In the genomic region with DNA sequence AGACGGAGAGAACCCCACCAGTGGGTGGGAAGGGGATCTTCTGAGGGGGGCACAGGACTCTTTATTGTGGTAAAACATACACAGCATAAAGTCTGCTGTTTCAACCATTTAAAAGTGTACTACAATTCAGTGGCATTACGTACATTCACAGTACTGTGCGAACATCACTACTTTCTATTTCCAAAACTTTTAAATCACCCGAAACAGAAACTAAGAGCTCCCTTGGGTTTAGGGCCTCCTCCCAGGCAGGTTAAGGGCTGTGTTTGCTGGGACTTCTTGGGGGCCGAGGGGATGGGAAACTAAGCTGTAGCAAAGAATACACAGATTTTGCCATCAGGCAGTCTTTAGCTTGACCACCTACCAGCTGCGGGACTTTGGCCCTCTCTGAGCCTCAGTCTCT, we compare ENCODE assay signal across 1 cellular context.
TF ChIP-seq lines count a peak whose summit lies in the region.

No MANE protein-coding gene starts in this region.

TF ChIP-seq in GM23338, 12 proteins besides CTCF, POLR2A, EP300 and RAD21 (continued from another document):
- TF ChIP-seq, protein P1, sequence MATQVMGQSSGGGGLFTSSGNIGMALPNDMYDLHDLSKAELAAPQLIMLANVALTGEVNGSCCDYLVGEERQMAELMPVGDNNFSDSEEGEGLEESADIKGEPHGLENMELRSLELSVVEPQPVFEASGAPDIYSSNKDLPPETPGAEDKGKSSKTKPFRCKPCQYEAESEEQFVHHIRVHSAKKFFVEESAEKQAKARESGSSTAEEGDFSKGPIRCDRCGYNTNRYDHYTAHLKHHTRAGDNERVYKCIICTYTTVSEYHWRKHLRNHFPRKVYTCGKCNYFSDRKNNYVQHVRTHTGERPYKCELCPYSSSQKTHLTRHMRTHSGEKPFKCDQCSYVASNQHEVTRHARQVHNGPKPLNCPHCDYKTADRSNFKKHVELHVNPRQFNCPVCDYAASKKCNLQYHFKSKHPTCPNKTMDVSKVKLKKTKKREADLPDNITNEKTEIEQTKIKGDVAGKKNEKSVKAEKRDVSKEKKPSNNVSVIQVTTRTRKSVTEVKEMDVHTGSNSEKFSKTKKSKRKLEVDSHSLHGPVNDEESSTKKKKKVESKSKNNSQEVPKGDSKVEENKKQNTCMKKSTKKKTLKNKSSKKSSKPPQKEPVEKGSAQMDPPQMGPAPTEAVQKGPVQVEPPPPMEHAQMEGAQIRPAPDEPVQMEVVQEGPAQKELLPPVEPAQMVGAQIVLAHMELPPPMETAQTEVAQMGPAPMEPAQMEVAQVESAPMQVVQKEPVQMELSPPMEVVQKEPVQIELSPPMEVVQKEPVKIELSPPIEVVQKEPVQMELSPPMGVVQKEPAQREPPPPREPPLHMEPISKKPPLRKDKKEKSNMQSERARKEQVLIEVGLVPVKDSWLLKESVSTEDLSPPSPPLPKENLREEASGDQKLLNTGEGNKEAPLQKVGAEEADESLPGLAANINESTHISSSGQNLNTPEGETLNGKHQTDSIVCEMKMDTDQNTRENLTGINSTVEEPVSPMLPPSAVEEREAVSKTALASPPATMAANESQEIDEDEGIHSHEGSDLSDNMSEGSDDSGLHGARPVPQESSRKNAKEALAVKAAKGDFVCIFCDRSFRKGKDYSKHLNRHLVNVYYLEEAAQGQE (IDR thresholded peaks at IDR 0.05; ENCODE audit: unreplicated experiment): no peak
- no peak for TF ChIP-seq EZH2 (IDR thresholded peaks at IDR 0.05; ENCODE audit: low read depth, unreplicated experiment)
- TF ChIP-seq, protein P2, sequence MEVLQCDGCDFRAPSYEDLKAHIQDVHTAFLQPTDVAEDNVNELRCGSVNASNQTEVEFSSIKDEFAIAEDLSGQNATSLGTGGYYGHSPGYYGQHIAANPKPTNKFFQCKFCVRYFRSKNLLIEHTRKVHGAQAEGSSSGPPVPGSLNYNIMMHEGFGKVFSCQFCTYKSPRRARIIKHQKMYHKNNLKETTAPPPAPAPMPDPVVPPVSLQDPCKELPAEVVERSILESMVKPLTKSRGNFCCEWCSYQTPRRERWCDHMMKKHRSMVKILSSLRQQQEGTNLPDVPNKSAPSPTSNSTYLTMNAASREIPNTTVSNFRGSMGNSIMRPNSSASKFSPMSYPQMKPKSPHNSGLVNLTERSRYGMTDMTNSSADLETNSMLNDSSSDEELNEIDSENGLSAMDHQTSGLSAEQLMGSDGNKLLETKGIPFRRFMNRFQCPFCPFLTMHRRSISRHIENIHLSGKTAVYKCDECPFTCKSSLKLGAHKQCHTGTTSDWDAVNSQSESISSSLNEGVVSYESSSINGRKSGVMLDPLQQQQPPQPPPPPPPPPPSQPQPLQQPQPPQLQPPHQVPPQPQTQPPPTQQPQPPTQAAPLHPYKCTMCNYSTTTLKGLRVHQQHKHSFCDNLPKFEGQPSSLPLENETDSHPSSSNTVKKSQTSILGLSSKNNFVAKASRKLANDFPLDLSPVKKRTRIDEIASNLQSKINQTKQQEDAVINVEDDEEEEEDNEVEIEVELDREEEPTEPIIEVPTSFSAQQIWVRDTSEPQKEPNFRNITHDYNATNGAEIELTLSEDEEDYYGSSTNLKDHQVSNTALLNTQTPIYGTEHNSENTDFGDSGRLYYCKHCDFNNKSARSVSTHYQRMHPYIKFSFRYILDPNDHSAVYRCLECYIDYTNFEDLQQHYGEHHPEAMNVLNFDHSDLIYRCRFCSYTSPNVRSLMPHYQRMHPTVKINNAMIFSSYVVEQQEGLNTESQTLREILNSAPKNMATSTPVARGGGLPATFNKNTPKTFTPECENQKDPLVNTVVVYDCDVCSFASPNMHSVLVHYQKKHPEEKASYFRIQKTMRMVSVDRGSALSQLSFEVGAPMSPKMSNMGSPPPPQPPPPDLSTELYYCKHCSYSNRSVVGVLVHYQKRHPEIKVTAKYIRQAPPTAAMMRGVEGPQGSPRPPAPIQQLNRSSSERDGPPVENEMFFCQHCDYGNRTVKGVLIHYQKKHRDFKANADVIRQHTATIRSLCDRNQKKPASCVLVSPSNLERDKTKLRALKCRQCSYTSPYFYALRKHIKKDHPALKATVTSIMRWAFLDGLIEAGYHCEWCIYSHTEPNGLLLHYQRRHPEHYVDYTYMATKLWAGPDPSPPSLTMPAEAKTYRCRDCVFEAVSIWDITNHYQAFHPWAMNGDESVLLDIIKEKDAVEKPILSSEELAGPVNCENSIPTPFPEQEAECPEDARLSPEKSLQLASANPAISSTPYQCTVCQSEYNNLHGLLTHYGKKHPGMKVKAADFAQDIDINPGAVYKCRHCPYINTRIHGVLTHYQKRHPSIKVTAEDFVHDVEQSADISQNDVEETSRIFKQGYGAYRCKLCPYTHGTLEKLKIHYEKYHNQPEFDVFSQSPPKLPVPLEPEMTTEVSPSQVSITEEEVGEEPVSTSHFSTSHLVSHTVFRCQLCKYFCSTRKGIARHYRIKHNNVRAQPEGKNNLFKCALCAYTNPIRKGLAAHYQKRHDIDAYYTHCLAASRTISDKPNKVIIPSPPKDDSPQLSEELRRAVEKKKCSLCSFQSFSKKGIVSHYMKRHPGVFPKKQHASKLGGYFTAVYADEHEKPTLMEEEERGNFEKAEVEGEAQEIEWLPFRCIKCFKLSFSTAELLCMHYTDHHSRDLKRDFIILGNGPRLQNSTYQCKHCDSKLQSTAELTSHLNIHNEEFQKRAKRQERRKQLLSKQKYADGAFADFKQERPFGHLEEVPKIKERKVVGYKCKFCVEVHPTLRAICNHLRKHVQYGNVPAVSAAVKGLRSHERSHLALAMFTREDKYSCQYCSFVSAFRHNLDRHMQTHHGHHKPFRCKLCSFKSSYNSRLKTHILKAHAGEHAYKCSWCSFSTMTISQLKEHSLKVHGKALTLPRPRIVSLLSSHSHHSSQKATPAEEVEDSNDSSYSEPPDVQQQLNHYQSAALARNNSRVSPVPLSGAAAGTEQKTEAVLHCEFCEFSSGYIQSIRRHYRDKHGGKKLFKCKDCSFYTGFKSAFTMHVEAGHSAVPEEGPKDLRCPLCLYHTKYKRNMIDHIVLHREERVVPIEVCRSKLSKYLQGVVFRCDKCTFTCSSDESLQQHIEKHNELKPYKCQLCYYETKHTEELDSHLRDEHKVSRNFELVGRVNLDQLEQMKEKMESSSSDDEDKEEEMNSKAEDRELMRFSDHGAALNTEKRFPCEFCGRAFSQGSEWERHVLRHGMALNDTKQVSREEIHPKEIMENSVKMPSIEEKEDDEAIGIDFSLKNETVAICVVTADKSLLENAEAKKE (CRISPR knock-in tag; IDR thresholded peaks at IDR 0.05): no peak
- TF ChIP-seq NANOG (IDR thresholded peaks at IDR 0.05; ENCODE audit: borderline replicate concordance): no peak
- TF ChIP-seq EZH2phosphoT487 (IDR thresholded peaks at IDR 0.05; ENCODE audit: unreplicated experiment): no peak
- no peak for TF ChIP-seq CREB1 (CRISPR knock-in tag; IDR thresholded peaks at IDR 0.05; ENCODE audit: low read depth)
- TF ChIP-seq ZNF114 (CRISPR knock-in tag; IDR thresholded peaks at IDR 0.05): no peak
- no peak for TF ChIP-seq JUNB (IDR thresholded peaks at IDR 0.05; ENCODE audit: unreplicated experiment)
- no peak for TF ChIP-seq STAT1 (IDR thresholded peaks at IDR 0.05; ENCODE audit: unreplicated experiment)
- no peak for TF ChIP-seq POLR2AphosphoS5 (IDR thresholded peaks at IDR 0.05; ENCODE audit: low read depth)
